ENCODE assay signal across 1 cellular context in genomic region chr5:1105350-1106265, GRCh38.
TF ChIP-seq lines count a peak whose summit lies in the region.

No MANE protein-coding gene starts in this region.

TF ChIP-seq in HepG2, 621 proteins besides CTCF, POLR2A, EP300 and RAD21 (continued from another document and continues in another):
- peak; percentile 34; the same call in 1 of the 2 replicates for TF ChIP-seq ZFP91 (CRISPR knock-in tag; IDR thresholded peaks at IDR 0.05; ENCODE audit: borderline replicate concordance)
- TF ChIP-seq, protein P1, sequence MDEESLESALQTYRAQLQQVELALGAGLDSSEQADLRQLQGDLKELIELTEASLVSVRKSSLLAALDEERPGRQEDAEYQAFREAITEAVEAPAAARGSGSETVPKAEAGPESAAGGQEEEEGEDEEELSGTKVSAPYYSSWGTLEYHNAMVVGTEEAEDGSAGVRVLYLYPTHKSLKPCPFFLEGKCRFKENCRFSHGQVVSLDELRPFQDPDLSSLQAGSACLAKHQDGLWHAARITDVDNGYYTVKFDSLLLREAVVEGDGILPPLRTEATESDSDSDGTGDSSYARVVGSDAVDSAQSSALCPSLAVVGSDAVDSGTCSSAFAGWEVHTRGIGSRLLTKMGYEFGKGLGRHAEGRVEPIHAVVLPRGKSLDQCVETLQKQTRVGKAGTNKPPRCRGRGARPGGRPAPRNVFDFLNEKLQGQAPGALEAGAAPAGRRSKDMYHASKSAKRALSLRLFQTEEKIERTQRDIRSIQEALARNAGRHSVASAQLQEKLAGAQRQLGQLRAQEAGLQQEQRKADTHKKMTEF (CRISPR knock-in tag; IDR thresholded peaks at IDR 0.05): peak; percentile 58
- TF ChIP-seq ZNF101 (CRISPR knock-in tag; IDR thresholded peaks at IDR 0.05; ENCODE audit: borderline replicate concordance, low read depth): 0 out of 2 replicates have a peak, but pooled peaks have one; percentile 27
- peak; percentile 18; the same call in 1 of the 2 replicates for TF ChIP-seq ZSCAN29 (CRISPR knock-in tag; conservative IDR thresholded peaks at IDR 0.05)
- 0 out of 2 replicates have a peak, but pooled peaks have one; percentile 28 for TF ChIP-seq ZBTB21 (CRISPR knock-in tag; IDR thresholded peaks at IDR 0.05)
- TF ChIP-seq REXO4 (CRISPR knock-in tag; IDR thresholded peaks at IDR 0.05; ENCODE audit: borderline replicate concordance): no peak
- TF ChIP-seq TCF7 (IDR thresholded peaks at IDR 0.05; ENCODE audit: low read depth): peak; percentile 87
- TF ChIP-seq ZNF350 (CRISPR knock-in tag; IDR thresholded peaks at IDR 0.05; ENCODE audit: borderline replicate concordance, low read depth): peak; percentile 48; the same call in 1 of the 2 replicates
- TF ChIP-seq CENPT (CRISPR knock-in tag; IDR thresholded peaks at IDR 0.05; ENCODE audit: low read depth): 0 out of 2 replicates have a peak, but pooled peaks have one; percentile 71
- no peak for TF ChIP-seq FLYWCH1 (CRISPR knock-in tag; IDR thresholded peaks at IDR 0.05)
- TF ChIP-seq SP5 (CRISPR knock-in tag; IDR thresholded peaks at IDR 0.05; ENCODE audit: borderline replicate concordance, low read depth): peak; percentile 79
- peak; percentile 73; the same call in 1 of the 2 replicates for TF ChIP-seq GATAD2A (CRISPR knock-in tag; IDR thresholded peaks at IDR 0.05)
- TF ChIP-seq, protein P2, sequence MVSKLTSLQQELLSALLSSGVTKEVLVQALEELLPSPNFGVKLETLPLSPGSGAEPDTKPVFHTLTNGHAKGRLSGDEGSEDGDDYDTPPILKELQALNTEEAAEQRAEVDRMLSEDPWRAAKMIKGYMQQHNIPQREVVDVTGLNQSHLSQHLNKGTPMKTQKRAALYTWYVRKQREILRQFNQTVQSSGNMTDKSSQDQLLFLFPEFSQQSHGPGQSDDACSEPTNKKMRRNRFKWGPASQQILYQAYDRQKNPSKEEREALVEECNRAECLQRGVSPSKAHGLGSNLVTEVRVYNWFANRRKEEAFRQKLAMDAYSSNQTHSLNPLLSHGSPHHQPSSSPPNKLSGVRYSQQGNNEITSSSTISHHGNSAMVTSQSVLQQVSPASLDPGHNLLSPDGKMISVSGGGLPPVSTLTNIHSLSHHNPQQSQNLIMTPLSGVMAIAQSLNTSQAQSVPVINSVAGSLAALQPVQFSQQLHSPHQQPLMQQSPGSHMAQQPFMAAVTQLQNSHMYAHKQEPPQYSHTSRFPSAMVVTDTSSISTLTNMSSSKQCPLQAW (CRISPR knock-in tag; IDR thresholded peaks at IDR 0.05): peak; percentile 99
- TF ChIP-seq CBX5 (CRISPR knock-in tag; IDR thresholded peaks at IDR 0.05; ENCODE audit: borderline replicate concordance): no peak
- peak; percentile 30 for TF ChIP-seq TAF15 (IDR thresholded peaks at IDR 0.05; ENCODE audit: low read depth, low read length, poor library complexity, severe bottlenecking)
- peak; percentile 87 for TF ChIP-seq PATZ1 (CRISPR knock-in tag; IDR thresholded peaks at IDR 0.05)
- TF ChIP-seq, protein P3, sequence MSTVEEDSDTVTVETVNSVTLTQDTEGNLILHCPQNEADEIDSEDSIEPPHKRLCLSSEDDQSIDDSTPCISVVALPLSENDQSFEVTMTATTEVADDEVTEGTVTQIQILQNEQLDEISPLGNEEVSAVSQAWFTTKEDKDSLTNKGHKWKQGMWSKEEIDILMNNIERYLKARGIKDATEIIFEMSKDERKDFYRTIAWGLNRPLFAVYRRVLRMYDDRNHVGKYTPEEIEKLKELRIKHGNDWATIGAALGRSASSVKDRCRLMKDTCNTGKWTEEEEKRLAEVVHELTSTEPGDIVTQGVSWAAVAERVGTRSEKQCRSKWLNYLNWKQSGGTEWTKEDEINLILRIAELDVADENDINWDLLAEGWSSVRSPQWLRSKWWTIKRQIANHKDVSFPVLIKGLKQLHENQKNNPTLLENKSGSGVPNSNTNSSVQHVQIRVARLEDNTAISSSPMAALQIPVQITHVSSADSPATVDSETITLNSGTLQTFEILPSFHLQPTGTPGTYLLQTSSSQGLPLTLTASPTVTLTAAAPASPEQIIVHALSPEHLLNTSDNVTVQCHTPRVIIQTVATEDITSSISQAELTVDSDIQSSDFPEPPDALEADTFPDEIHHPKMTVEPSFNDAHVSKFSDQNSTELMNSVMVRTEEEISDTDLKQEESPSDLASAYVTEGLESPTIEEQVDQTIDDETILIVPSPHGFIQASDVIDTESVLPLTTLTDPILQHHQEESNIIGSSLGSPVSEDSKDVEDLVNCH (CRISPR knock-in tag; IDR thresholded peaks at IDR 0.05): 0 out of 2 replicates have a peak, but pooled peaks have one; percentile 53
- TF ChIP-seq THAP11 (CRISPR knock-in tag; IDR thresholded peaks at IDR 0.05): peak; percentile 45; the same call in 1 of the 2 replicates
- TF ChIP-seq ZNF816 (CRISPR knock-in tag; IDR thresholded peaks at IDR 0.05; ENCODE audit: borderline replicate concordance): peak; percentile 61; the same call in 1 of the 2 replicates
- 0 out of 2 replicates have a peak, but pooled peaks have one; percentile 45 for TF ChIP-seq IRX3 (CRISPR knock-in tag; IDR thresholded peaks at IDR 0.05; ENCODE audit: borderline replicate concordance, low read depth)
- TF ChIP-seq, protein P4, sequence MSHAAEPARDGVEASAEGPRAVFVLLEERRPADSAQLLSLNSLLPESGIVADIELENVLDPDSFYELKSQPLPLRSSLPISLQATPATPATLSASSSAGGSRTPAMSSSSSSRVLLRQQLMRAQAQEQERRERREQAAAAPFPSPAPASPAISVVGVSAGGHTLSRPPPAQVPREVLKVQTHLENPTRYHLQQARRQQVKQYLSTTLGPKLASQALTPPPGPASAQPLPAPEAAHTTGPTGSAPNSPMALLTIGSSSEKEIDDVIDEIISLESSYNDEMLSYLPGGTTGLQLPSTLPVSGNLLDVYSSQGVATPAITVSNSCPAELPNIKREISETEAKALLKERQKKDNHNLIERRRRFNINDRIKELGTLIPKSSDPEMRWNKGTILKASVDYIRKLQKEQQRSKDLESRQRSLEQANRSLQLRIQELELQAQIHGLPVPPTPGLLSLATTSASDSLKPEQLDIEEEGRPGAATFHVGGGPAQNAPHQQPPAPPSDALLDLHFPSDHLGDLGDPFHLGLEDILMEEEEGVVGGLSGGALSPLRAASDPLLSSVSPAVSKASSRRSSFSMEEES (CRISPR knock-in tag; IDR thresholded peaks at IDR 0.05): peak; percentile 55; the same call in 1 of the 2 replicates
- TF ChIP-seq BCL6 (CRISPR knock-in tag; IDR thresholded peaks at IDR 0.05): peak; percentile 54
- TF ChIP-seq ZXDC (CRISPR knock-in tag; IDR thresholded peaks at IDR 0.05): peak; percentile 87
- TF ChIP-seq RBM22 (optimal IDR thresholded peaks at IDR 0.05; ENCODE audit: low read length): peak; percentile 20
- no peak for TF ChIP-seq ZNF883 (CRISPR knock-in tag; IDR thresholded peaks at IDR 0.05; ENCODE audit: not compliant biosample characterization)
- no peak for TF ChIP-seq ZNF720 (CRISPR knock-in tag; IDR thresholded peaks at IDR 0.05)
- no peak for TF ChIP-seq ZNF800 (CRISPR knock-in tag; IDR thresholded peaks at IDR 0.05)
- no peak for TF ChIP-seq ZNF564 (CRISPR knock-in tag; IDR thresholded peaks at IDR 0.05)
- TF ChIP-seq ZBTB46 (CRISPR knock-in tag; IDR thresholded peaks at IDR 0.05; ENCODE audit: borderline replicate concordance): 0 out of 2 replicates have a peak, but pooled peaks have one; percentile 78
- TF ChIP-seq ZNF749 (CRISPR knock-in tag; IDR thresholded peaks at IDR 0.05; ENCODE audit: borderline replicate concordance): 0 out of 2 replicates have a peak, but pooled peaks have one; percentile 63
- 0 out of 2 replicates have a peak, but pooled peaks have one; percentile 31 for TF ChIP-seq FOXO1 (CRISPR knock-in tag; IDR thresholded peaks at IDR 0.05)
- TF ChIP-seq PLRG1 (conservative IDR thresholded peaks at IDR 0.05): no peak
- no peak for TF ChIP-seq FOXA1 (IDR thresholded peaks at IDR 0.05)
- TF ChIP-seq FOXA1 (CRISPR knock-in tag; IDR thresholded peaks at IDR 0.05): peak; percentile 11; the same call in 1 of the 2 replicates
- TF ChIP-seq ZNF83 (CRISPR knock-in tag; IDR thresholded peaks at IDR 0.05; ENCODE audit: borderline replicate concordance): no peak
- peak; percentile 51; the same call in 1 of the 2 replicates for TF ChIP-seq ZNF614 (CRISPR knock-in tag; IDR thresholded peaks at IDR 0.05; ENCODE audit: borderline replicate concordance)
- TF ChIP-seq POLR2G (IDR thresholded peaks at IDR 0.05; ENCODE audit: low read depth, low read length): peak; percentile 73
- no peak for TF ChIP-seq FOXK2 (IDR thresholded peaks at IDR 0.05)
- TF ChIP-seq CREM (IDR thresholded peaks at IDR 0.05): peak; percentile 75
- TF ChIP-seq CREM (CRISPR knock-in tag; IDR thresholded peaks at IDR 0.05): no peak
- TF ChIP-seq RCOR2 (CRISPR knock-in tag; IDR thresholded peaks at IDR 0.05): peak; percentile 36; the same call in 1 of the 2 replicates
